Comparison of ENCODE assay signal across 1 cellular context in the genomic region with DNA sequence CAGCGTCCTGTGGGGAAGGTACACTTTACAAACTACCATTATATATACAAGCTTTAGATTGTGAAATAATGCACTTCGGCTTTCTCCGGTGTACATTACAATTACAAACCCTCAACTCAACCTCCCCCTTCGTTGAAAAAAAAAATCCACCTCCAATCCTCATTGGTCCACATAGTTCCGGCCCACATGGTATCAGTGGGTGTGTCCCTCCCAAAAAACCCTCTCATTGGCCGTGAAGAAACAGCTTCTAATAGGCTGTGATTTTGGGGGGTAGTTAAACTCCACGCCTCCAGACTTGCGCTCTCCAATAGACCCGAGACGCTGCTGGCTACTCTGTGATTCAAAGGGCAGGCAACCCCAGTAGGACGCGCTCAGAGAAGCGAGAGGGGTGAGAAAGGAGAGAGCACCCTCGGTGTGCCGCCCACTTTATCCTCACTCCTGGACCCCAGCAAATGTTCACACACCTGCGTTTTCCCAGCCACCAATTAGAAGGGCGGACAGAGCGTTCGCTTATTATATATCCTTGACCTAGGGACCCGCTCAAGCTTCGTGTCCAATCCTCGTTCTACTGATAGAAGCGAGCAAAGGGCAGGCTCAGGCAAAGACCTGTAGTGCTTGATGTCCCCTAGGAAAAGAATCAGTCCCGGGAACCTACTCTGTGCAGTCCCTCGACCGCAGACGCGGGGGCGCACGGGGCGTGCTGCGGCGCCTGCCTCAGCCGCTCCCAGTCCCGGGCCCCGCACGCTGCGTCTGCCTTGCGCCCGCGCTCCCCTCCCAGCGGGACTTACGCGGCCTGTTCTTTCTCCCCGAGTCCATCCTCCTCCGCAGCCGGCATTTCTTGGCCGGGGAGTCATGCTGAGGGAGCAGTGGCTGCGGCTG.
TF ChIP-seq lines count a peak whose summit lies in the region.

No MANE protein-coding gene starts in this region.

TF ChIP-seq in WTC11, 78 proteins besides CTCF, POLR2A, EP300 and RAD21 (continued from another document):
- TF ChIP-seq TP53 (CRISPR knock-in tag; IDR thresholded peaks at IDR 0.05), result peak; percentile 18; the same call in 1 of the 2 replicates
- TF ChIP-seq NFATC4 (CRISPR knock-in tag; IDR thresholded peaks at IDR 0.05), result no peak
- TF ChIP-seq, protein P1, sequence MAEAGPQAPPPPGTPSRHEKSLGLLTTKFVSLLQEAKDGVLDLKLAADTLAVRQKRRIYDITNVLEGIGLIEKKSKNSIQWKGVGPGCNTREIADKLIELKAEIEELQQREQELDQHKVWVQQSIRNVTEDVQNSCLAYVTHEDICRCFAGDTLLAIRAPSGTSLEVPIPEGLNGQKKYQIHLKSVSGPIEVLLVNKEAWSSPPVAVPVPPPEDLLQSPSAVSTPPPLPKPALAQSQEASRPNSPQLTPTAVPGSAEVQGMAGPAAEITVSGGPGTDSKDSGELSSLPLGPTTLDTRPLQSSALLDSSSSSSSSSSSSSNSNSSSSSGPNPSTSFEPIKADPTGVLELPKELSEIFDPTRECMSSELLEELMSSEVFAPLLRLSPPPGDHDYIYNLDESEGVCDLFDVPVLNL (CRISPR knock-in tag; IDR thresholded peaks at IDR 0.05; ENCODE audit: borderline replicate concordance, low read depth), result no peak; the same call in 1 of the 2 replicates
- no peak for TF ChIP-seq GTF2I (CRISPR knock-in tag; conservative IDR thresholded peaks at IDR 0.05)
- TF ChIP-seq, protein P2, sequence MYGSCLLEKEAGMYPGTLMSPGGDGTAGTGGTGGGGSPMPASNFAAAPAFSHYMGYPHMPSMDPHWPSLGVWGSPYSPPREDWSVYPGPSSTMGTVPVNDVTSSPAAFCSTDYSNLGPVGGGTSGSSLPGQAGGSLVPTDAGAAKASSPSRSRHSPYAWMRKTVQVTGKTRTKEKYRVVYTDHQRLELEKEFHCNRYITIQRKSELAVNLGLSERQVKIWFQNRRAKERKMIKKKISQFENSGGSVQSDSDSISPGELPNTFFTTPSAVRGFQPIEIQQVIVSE (CRISPR knock-in tag; IDR thresholded peaks at IDR 0.05; ENCODE audit: borderline replicate concordance), result no peak
- TF ChIP-seq, protein P3, sequence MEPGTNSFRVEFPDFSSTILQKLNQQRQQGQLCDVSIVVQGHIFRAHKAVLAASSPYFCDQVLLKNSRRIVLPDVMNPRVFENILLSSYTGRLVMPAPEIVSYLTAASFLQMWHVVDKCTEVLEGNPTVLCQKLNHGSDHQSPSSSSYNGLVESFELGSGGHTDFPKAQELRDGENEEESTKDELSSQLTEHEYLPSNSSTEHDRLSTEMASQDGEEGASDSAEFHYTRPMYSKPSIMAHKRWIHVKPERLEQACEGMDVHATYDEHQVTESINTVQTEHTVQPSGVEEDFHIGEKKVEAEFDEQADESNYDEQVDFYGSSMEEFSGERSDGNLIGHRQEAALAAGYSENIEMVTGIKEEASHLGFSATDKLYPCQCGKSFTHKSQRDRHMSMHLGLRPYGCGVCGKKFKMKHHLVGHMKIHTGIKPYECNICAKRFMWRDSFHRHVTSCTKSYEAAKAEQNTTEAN (CRISPR knock-in tag; IDR thresholded peaks at IDR 0.05), result peak; percentile 71; the same call in 1 of the 2 replicates
- TF ChIP-seq, protein P4, sequence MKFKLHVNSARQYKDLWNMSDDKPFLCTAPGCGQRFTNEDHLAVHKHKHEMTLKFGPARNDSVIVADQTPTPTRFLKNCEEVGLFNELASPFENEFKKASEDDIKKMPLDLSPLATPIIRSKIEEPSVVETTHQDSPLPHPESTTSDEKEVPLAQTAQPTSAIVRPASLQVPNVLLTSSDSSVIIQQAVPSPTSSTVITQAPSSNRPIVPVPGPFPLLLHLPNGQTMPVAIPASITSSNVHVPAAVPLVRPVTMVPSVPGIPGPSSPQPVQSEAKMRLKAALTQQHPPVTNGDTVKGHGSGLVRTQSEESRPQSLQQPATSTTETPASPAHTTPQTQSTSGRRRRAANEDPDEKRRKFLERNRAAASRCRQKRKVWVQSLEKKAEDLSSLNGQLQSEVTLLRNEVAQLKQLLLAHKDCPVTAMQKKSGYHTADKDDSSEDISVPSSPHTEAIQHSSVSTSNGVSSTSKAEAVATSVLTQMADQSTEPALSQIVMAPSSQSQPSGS (CRISPR knock-in tag; IDR thresholded peaks at IDR 0.05; ENCODE audit: borderline replicate concordance, low read depth), result no peak
- TF ChIP-seq TCF7 (CRISPR knock-in tag; IDR thresholded peaks at IDR 0.05; ENCODE audit: low read depth), result no peak
- peak; percentile 86 for TF ChIP-seq ZNF138 (CRISPR knock-in tag; conservative IDR thresholded peaks at IDR 0.05)
- no peak for TF ChIP-seq ELF4 (CRISPR knock-in tag; IDR thresholded peaks at IDR 0.05; ENCODE audit: low read depth)
